11 cellular contexts compared by ENCODE assay signal in the genomic region with DNA sequence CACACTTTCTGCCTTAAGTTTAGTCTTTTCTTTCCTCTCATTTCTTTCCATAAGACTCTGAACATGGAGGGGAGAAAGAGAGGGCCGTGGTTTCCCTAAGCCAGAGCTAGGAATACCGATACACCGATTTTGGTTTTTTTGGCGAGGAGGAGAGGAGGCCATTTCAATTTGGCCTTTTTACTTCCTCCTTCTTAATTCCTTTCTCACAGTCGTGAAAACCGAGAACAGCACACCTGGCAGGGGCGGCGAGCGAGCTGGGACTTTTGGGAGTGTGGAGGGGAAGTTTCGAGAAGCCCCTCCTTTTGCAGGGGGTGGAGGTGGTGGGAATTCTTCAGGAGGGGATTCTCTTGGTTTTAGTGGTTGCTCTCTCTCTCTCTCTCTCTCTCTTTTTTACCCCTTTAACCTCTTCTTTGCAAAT. TPM values are rescaled to one million over a fixed set of nuclear protein-coding genes. Genes with fewer than 3 reads are reported as not detected.
DNase-seq lines count a peak whose midpoint lies in the region; ATAC-seq, FAIRE-seq and TF ChIP-seq lines count a peak whose summit lies in the region.
"Had no signal": no experiment of that assay in that cellular context is flagged by ENCODE, and none has a peak within 500 bp of the region (broad histone marks: within the 10 kb centered on the region; RNA-seq: fewer than 3 reads in every experiment).

No MANE protein-coding gene starts in this region.

- no peaks in the 10 kb centered on the region for H3K27me3 Mint-ChIP-seq in activated T-cell treated with anti-CD3 and anti-CD28 coated beads, Interleukin-2, amount 50 U/mL, for 24 hours
- H3K27me3 Mint-ChIP-seq in activated B cell treated with CpG ODN at 0.5 μM for 24 hours: peaks cover 57% of the 10 kb centered on the region

- CTCF ChIA-PET in activated B cell treated with CpG ODN at 0.5 μM for 24 hours (lab: Charles Lee): no interaction called here

- FAIRE-seq in kidney (lab: Jason Lieb, UNC): no peak
- FAIRE-seq: colon had no signal

- 3% methylated on average over 10 of the region's 10 CpGs for WGBS in thymus

- no peak for TF ChIP-seq CTCF in activated B cell treated with CpG ODN at 0.5 μM for 24 hours (IDR thresholded peaks at IDR 0.05)
- no peak for TF ChIP-seq CTCF in kidney (IDR thresholded peaks at IDR 0.05; ENCODE audit: borderline replicate concordance, extremely low read depth, insufficient read depth)
- TF ChIP-seq CTCF in GM20000 (IDR thresholded peaks at IDR 0.05; ENCODE audit: extremely low read depth, missing control alignments): no peak

- peak overlapping the region; percentile 93 for H3K27ac Mint-ChIP-seq in activated T-cell treated with anti-CD3 and anti-CD28 coated beads, Interleukin-2, amount 50 U/mL, for 24 hours
- H3K27ac Mint-ChIP-seq in activated B cell treated with CpG ODN at 0.5 μM for 24 hours: peak overlapping the region; percentile 70

- no peaks in the 10 kb centered on the region for H3K27me3 ChIP-seq in thymus (ENCODE audit: control insufficient read depth, insufficient read depth)

- no peak for DNase-seq in activated T-cell treated with anti-CD3 and anti-CD28 coated beads, Interleukin-2, amount 50 U/mL, for 24 hours
- DNase-seq in activated T-cell treated with anti-CD3 and anti-CD28 coated beads for 4 hours (no peak), activated B cell treated with CpG ODN at 0.5 μM for 24 hours (no peak), kidney (no peak), GM20000 (ENCODE audit: low spot score) (no peak), NOMO-1 treated with DMSO at 0.1 percent for 48 hours (lab: John Stamatoyannopoulos, UW; ENCODE audit: unreplicated experiment) (no peak)
- no peak for DNase-seq in stimulated activated CD4-positive, alpha-beta T cell treated with anti-CD3 and anti-CD28 coated beads, Interleukin-4, amount 100 ng/mL, for 4 hours
- DNase-seq: ACHN, NCI-H1105 treated with DMSO at 0.1 percent for 48 hours had no signal

- H3K4me3 ChIP-seq in kidney (ENCODE audit: low read length in 2 of 2) (peak overlapping the region; percentile 66 to 71), thymus (ENCODE audit: low read length) (peak overlapping the region; percentile 47)

- no peak for ATAC-seq in activated B cell treated with CpG ODN at 0.5 μM for 24 hours (ENCODE audit: low read depth)

- H3K36me3 ChIP-seq in kidney (ENCODE audit: control insufficient read depth in 1 of 2, insufficient read depth in 2 of 2, low read length in 2 of 2): no peaks in the 10 kb centered on the region
- peaks cover 51% of the 10 kb centered on the region for H3K36me3 ChIP-seq in thymus (ENCODE audit: control insufficient read depth, insufficient read depth)

- intact Hi-C loops in activated B cell treated with CpG ODN at 0.5 μM for 24 hours (cut with micrococcal nuclease) (no loop called here), kidney (cut with DNase I) (no loop called here)

- H3K4me1 ChIP-seq in kidney (ENCODE audit: control insufficient read depth in 1 of 2, insufficient read depth in 1 of 2, low read depth in 1 of 2, low read length in 2 of 2) (peaks cover 0 to 3% of the 10 kb centered on the region in 2 donors), thymus (ENCODE audit: control insufficient read depth, insufficient read depth, low read length) (peaks cover 42% of the 10 kb centered on the region)

- H3K27ac ChIP-seq in kidney (ENCODE audit: low read depth in 2 of 2, low read length in 2 of 2): peak overlapping the region; percentile 9 to 55
- peak overlapping the region; percentile 73 for H3K27ac ChIP-seq in thymus (ENCODE audit: low read depth)

- H3K36me3 Mint-ChIP-seq in activated T-cell treated with anti-CD3 and anti-CD28 coated beads, Interleukin-2, amount 50 U/mL, for 24 hours (ENCODE audit: low read depth): peaks cover 97% of the 10 kb centered on the region
- no peaks in the 10 kb centered on the region for H3K36me3 Mint-ChIP-seq in activated B cell treated with CpG ODN at 0.5 μM for 24 hours (ENCODE audit: low read depth)

- peaks cover 91% of the 10 kb centered on the region for H3K4me1 Mint-ChIP-seq in activated T-cell treated with anti-CD3 and anti-CD28 coated beads, Interleukin-2, amount 50 U/mL, for 24 hours (ENCODE audit: low read depth)
- H3K4me1 Mint-ChIP-seq in activated B cell treated with CpG ODN at 0.5 μM for 24 hours: peaks cover 32% of the 10 kb centered on the region

- POLR2A ChIA-PET in activated B cell treated with CpG ODN at 0.5 μM for 24 hours (lab: Charles Lee): no interaction called here

- H3K9ac ChIP-seq in kidney (ENCODE audit: low read length in 2 of 2): peak overlapping the region in 1 of 2 donors; percentile 56

- no peaks in the 10 kb centered on the region for H3K9me3 Mint-ChIP-seq in activated T-cell treated with anti-CD3 and anti-CD28 coated beads, Interleukin-2, amount 50 U/mL, for 24 hours
- no peaks in the 10 kb centered on the region for H3K9me3 Mint-ChIP-seq in activated B cell treated with CpG ODN at 0.5 μM for 24 hours

- peak overlapping the region; percentile 89 for H3K4me3 Mint-ChIP-seq in activated T-cell treated with anti-CD3 and anti-CD28 coated beads, Interleukin-2, amount 50 U/mL, for 24 hours
- H3K4me3 Mint-ChIP-seq in activated B cell treated with CpG ODN at 0.5 μM for 24 hours: peak overlapping the region; percentile 77

- no peaks in the 10 kb centered on the region for H3K9me3 ChIP-seq in kidney (ENCODE audit: control insufficient read depth in 1 of 2, low read length in 2 of 2)
- no peaks in the 10 kb centered on the region for H3K9me3 ChIP-seq in thymus (ENCODE audit: control insufficient read depth)

RNA-seq across cellular contexts. Expression of a gene that starts 6.2 kb away (rescaled TPM):
- 0.34 and 0.53 TPM in 2 replicates for total RNA-seq in activated B cell treated with CpG ODN at 0.5 μM for 24 hours
- 23.5 TPM for total RNA-seq in kidney
- polyA plus RNA-seq in kidney (ENCODE audit: insufficient read depth, low read depth, low replicate concordance): 45.9 TPM
- polyA plus RNA-seq in thymus: 17.5 TPM

Comparison
In these comparisons a context has a peak if more than half of its experiments do, and no peak if none do; other contexts are left out.
1. RNA of a gene that starts 6.2 kb away (total RNA-seq): 23.5 TPM in kidney (single experiment); 0.34 to 0.53 TPM in activated B cell treated with CpG ODN at 0.5 μM for 24 hours; every median in the first group is over 10 times any median in the second.